9 cellular contexts compared by ENCODE assay signal in genomic region chr16:57628008-57628781, GRCh38. TPM values are rescaled to one million over a fixed set of nuclear protein-coding genes. Genes with fewer than 3 reads are reported as not detected.
DNase-seq lines count a peak whose midpoint lies in the region; ATAC-seq, FAIRE-seq and TF ChIP-seq lines count a peak whose summit lies in the region.
"Had no signal": no experiment of that assay in that cellular context is flagged by ENCODE, and none has a peak within 500 bp of the region (broad histone marks: within the 10 kb centered on the region; RNA-seq: fewer than 3 reads in every experiment).

TSS of gene ADGRG1 (plus strand) at chr16:57628630. CDS start at chr16:57650288, 21,658 bp downstream.

- H3K27me3 ChIP-seq in iPS-15b (ENCODE audit: control insufficient read depth, insufficient read depth, low read length), result no peaks in the 10 kb centered on the region

- intact Hi-C loops in sciatic nerve (cut with DNase I), result no loop called here

- peak; percentile 92 for DNase-seq in 8988T
- peak; percentile 97 for DNase-seq in H4 (ENCODE audit: low spot score)
- DNase-seq in SW480 (ENCODE audit: low spot score), result peak; percentile 91
- DNase-seq in brain pericyte (ENCODE audit: low read depth, low spot score), result peak; percentile 93
- peak; percentile 79 for DNase-seq in sciatic nerve (ENCODE audit: low spot score)
- DNase-seq in NCI-H2029 (lab: John Stamatoyannopoulos, UW), result no peak
- DNase-seq in D721Med (ENCODE audit: insufficient read length, low spot score), result no peak

- H3K4me1 ChIP-seq in iPS-15b (ENCODE audit: control insufficient read depth, insufficient read depth, low read length), result peaks cover 9% of the 10 kb centered on the region

- H3K36me3 ChIP-seq in iPS-15b (ENCODE audit: control insufficient read depth, insufficient read depth, low read length), result no peaks in the 10 kb centered on the region

- TF ChIP-seq CTCF in D721Med (IDR thresholded peaks at IDR 0.05; ENCODE audit: insufficient read depth, missing control alignments), result no peak

- FAIRE-seq in D721Med (lab: Jason Lieb, UNC), result no peak
- FAIRE-seq: GM18507 had no signal

- H3K9me3 ChIP-seq in iPS-15b (ENCODE audit: control insufficient read depth, insufficient read depth, low read length), result no peaks in the 10 kb centered on the region

- H3K9ac ChIP-seq in iPS-15b (ENCODE audit: low read depth, low read length), result no peak within 1 kb of the TSS

- peak within 1 kb of the TSS; percentile 30 for H3K4me3 ChIP-seq in iPS-15b (ENCODE audit: low read depth, low read length)

- peak; percentile 80 for ATAC-seq in sciatic nerve

RNA-seq across cellular contexts. Expression of gene ADGRG1, which starts in this region (rescaled TPM):
- 1.2 and 1.3 TPM in 2 replicates for total RNA-seq in H4 (2014; rRNA removed; shearing (Covaris generic))
- 47.4 TPM for total RNA-seq in sciatic nerve

Comparison
In these comparisons a context has a peak if more than half of its experiments do, and no peak if none do; other contexts are left out.
1. RNA of gene ADGRG1 (total RNA-seq): 47.4 TPM in sciatic nerve (single experiment); 1.2 to 1.3 TPM in H4; every median in the first group is over 10 times any median in the second.
2. DNase-seq: peak in 8988T (single experiment), H4 (single experiment), SW480 (single experiment), brain pericyte (single experiment) and sciatic nerve (single experiment); none in NCI-H2029 (single experiment) and D721Med (single experiment).